In genomic region chrX:64205735-64206491, GRCh38 we compare ENCODE assay signal across 8 cellular contexts. TPM values are rescaled to one million over a fixed set of nuclear protein-coding genes. Genes with fewer than 3 reads are reported as not detected.
DNase-seq lines count a peak whose midpoint lies in the region; ATAC-seq and TF ChIP-seq lines count a peak whose summit lies in the region.

No MANE protein-coding gene starts in this region.

- ATAC-seq in GM19328 (IDR thresholded peaks at IDR 0.05; ENCODE audit: unreplicated experiment) (peak; percentile 88), HG03469 (IDR thresholded peaks at IDR 0.05; ENCODE audit: unreplicated experiment) (peak; percentile 87)

- H3K4me3 Mint-ChIP-seq in CD14-positive monocyte = peak overlapping the region; percentile 88 to 90

- H3K4me1 Mint-ChIP-seq in CD14-positive monocyte = peaks cover 20% of the 10 kb centered on the region

- WGBS in lower leg skin, 2 donors = 0 to 46% methylated on average over 12 to 41 of the region's 45 CpGs

- H3K36me3 Mint-ChIP-seq in CD14-positive monocyte = no peaks in the 10 kb centered on the region

- peaks cover 0 to 6% (median 0%) of the 10 kb centered on the region in 7 donors for H3K9me3 Mint-ChIP-seq in CD14-positive monocyte

- intact Hi-C loops in CD14-positive monocyte (cut with micrococcal nuclease) (loop anchor here in 1 of 2 donors (10.0 kb wide), 1 partner anchor 451 kb away; a partner anchor contains a TSS), lower leg skin (cut with DNase I; ENCODE audit: low total_unique reads) (no loop called here)

- peak overlapping the region; percentile 28 for H3K4me3 ChIP-seq in lower leg skin (ENCODE audit: low read depth, poor library complexity, severe bottlenecking)

- no peak for TF ChIP-seq POLR2A in lower leg skin (IDR thresholded peaks at IDR 0.05)

- DNase-seq in CD14-positive monocyte (ENCODE audit: low spot score) (peak; percentile 86), NCI-H526 treated with DMSO at 0.1 percent for 48 hours (lab: John Stamatoyannopoulos, UW) (peak; percentile 88), dermis blood vessel endothelial cell (peak; percentile 90), lower leg skin (ENCODE audit: low spot score in 2 of 2) (peak; percentile 93 to 98)
- peak; percentile 82 to 83 for DNase-seq in activated CD4-positive, alpha-beta T cell treated with anti-CD3 and anti-CD28 coated beads, Interleukin-2, amount 50 U/mL, for 4 hours
- peak; percentile 78 to 88 for DNase-seq in stimulated activated CD4-positive, alpha-beta T cell treated with anti-CD3 and anti-CD28 coated beads, Interleukin-4, amount 100 ng/mL, for 4 hours

- TF ChIP-seq CTCF in CD14-positive monocyte (IDR thresholded peaks at IDR 0.05) (no peak), lower leg skin (IDR thresholded peaks at IDR 0.05) (no peak)

- peaks cover 0 to 6% (median 2%) of the 10 kb centered on the region in 3 donors for H3K27me3 Mint-ChIP-seq in CD14-positive monocyte (ENCODE audit: low read depth in 3 of 3)

- peak overlapping the region; percentile 81 to 95 (median 93) for H3K27ac Mint-ChIP-seq in CD14-positive monocyte

RNA-seq across cellular contexts. Expression of gene AMER1, which starts 0.4 kb away (rescaled TPM):
- under 1 TPM; 0.02 to 0.03 TPM for polyA plus RNA-seq in CD14-positive monocyte
- total RNA-seq in dermis blood vessel endothelial cell (2.2 and 2.5 TPM in 2 replicates), lower leg skin (1 to 10 TPM; 3.2 to 5.7 (median 4.3) TPM)

RNA-seq across cellular contexts. Expression of gene ASB12, which starts 24.5 kb away (rescaled TPM):
- polyA plus RNA-seq in CD14-positive monocyte = not detected
- not detected in 2 replicates for total RNA-seq in dermis blood vessel endothelial cell
- total RNA-seq in lower leg skin = under 1 TPM in 1 of 4 donors, not detected in 3; 0.49 TPM

Comparison
In these comparisons a context has a peak if more than half of its experiments do, and no peak if none do; other contexts are left out.
1. Peak in every context shown above with its lines: DNase-seq, ATAC-seq and H3K4me3 ChIP-seq.